In genomic region chr12:3641428-3641883, GRCh38 we compare ENCODE assay signal across 15 cellular contexts.
DNase-seq lines count a peak whose midpoint lies in the region; ATAC-seq and TF ChIP-seq lines count a peak whose summit lies in the region.
"Had no signal": no experiment of that assay in that cellular context is flagged by ENCODE, and none has a peak within 500 bp of the region (broad histone marks: within the 10 kb centered on the region; RNA-seq: fewer than 3 reads in every experiment).

No MANE protein-coding gene starts in this region.

- H3K27me3 ChIP-seq in mammary epithelial cell (ENCODE audit: insufficient read depth, low read length), result no peaks in the 10 kb centered on the region
- H3K27me3 ChIP-seq in mesenchymal stem cell (ENCODE audit: control insufficient read depth in 1 of 2, insufficient read depth in 1 of 2, low read length in 2 of 2), result no peaks in the 10 kb centered on the region
- H3K27me3 ChIP-seq: colonic mucosa, heart right ventricle, transverse colon had no signal

- peaks cover 15% of the 10 kb centered on the region for H3K4me1 ChIP-seq in mammary epithelial cell (ENCODE audit: insufficient read depth, low read length)
- H3K4me1 ChIP-seq in mesenchymal stem cell (ENCODE audit: control insufficient read depth, insufficient read depth, low read depth, low read length), result peaks cover 2% of the 10 kb centered on the region
- H3K4me1 ChIP-seq: colonic mucosa, transverse colon had no signal

- TF ChIP-seq CTCF in AG09309 (IDR thresholded peaks at IDR 0.05; ENCODE audit: control insufficient read depth, insufficient read depth, low read depth, low read length, missing control alignments) (no peak), mammary epithelial cell (conservative IDR thresholded peaks at IDR 0.05 in 1 of 2, IDR thresholded peaks at IDR 0.05 in 1 of 2; ENCODE audit: extremely low read depth in 1 of 2, insufficient read depth in 1 of 2, low read depth in 1 of 2, low read length in 2 of 2) (no peak)

- no peak overlapping the region for H3K4me3 ChIP-seq in AG09309 (ENCODE audit: control insufficient read depth, low read depth, low read length)
- no peak overlapping the region for H3K4me3 ChIP-seq in mammary epithelial cell (replicated peaks in 1 of 3; ENCODE audit: insufficient read depth in 1 of 3, low read depth in 2 of 3, low read length in 3 of 3)
- no peak overlapping the region for H3K4me3 ChIP-seq in mesenchymal stem cell (ENCODE audit: insufficient read depth in 1 of 2, low read depth in 1 of 2, low read length in 2 of 2)
- H3K4me3 ChIP-seq: colonic mucosa, heart right ventricle, transverse colon had no signal

- no peak overlapping the region for H3K9ac ChIP-seq in mammary epithelial cell (ENCODE audit: insufficient read depth, low read length)
- H3K9ac ChIP-seq in mesenchymal stem cell (ENCODE audit: low read length), result no peak overlapping the region

- H3K27ac ChIP-seq in mammary epithelial cell (ENCODE audit: insufficient read depth, low read depth, low read length) (peak overlapping the region; percentile 27), mesenchymal stem cell (ENCODE audit: low read length, poor library complexity, severe bottlenecking) (no peak overlapping the region)
- H3K27ac ChIP-seq: colonic mucosa, heart right ventricle, transverse colon had no signal

- H2AFZ ChIP-seq in mammary epithelial cell (ENCODE audit: low read depth, low read length) (no peak overlapping the region), mesenchymal stem cell (ENCODE audit: low read depth, low read length) (no peak overlapping the region)

- H2BK5ac ChIP-seq in mesenchymal stem cell (ENCODE audit: low read depth, low read length, poor library complexity, severe bottlenecking), result no peak overlapping the region

- in situ Hi-C loops in mammary epithelial cell (cut with MboI; ENCODE audit: low sequenced_read_pairs in 2 of 2), result no loop called here

- WGBS in mammary epithelial cell (ENCODE audit: low coverage, missing lambda C conversion rate), result 22% methylated on average over 2 of the region's 2 CpGs
- 22% methylated on average over 2 of the region's 2 CpGs for WGBS in mesenchymal stem cell

- H4K91ac ChIP-seq in mesenchymal stem cell (ENCODE audit: low read length), result no peak overlapping the region

- no peak overlapping the region for H2BK15ac ChIP-seq in mesenchymal stem cell (ENCODE audit: low read depth, poor library complexity, severe bottlenecking)

- dilution Hi-C loops in mammary epithelial cell (cut with HindIII; ENCODE audit: low sequenced_read_pairs), result no loop called here

- H4K8ac ChIP-seq in mesenchymal stem cell (ENCODE audit: low read length), result no peak overlapping the region

- no peak overlapping the region for H2BK12ac ChIP-seq in mesenchymal stem cell (ENCODE audit: low read length in 2 of 2)

- CTCF ChIA-PET in mammary epithelial cell (lab: Charles Lee; ENCODE audit: low non-redundant PET), result no interaction called here

- no peak overlapping the region for H3K18ac ChIP-seq in mesenchymal stem cell (ENCODE audit: low read depth in 1 of 2, low read length in 2 of 2)

- H3K9me3 ChIP-seq in mammary epithelial cell (replicated peaks; ENCODE audit: insufficient read depth, low read length) (no peaks in the 10 kb centered on the region), mesenchymal stem cell (ENCODE audit: control insufficient read depth, low read length) (no peaks in the 10 kb centered on the region)
- H3K9me3 ChIP-seq: colonic mucosa, heart right ventricle, transverse colon had no signal

- no peak overlapping the region for H2AK5ac ChIP-seq in mesenchymal stem cell (ENCODE audit: low read length, severe bottlenecking)

- no peak overlapping the region for H2BK120ac ChIP-seq in mesenchymal stem cell (ENCODE audit: low read depth, low read length)

- intact Hi-C loops in mammary epithelial cell (cut with micrococcal nuclease), result no loop called here

- peak overlapping the region; percentile 48 for H3K4me2 ChIP-seq in mammary epithelial cell (ENCODE audit: insufficient read depth, low read depth, low read length)
- H3K4me2 ChIP-seq in mesenchymal stem cell (ENCODE audit: low read length, poor library complexity, severe bottlenecking), result no peak overlapping the region

- no peaks in the 10 kb centered on the region for H3K79me1 ChIP-seq in mesenchymal stem cell (replicated peaks; ENCODE audit: low read length, poor library complexity, severe bottlenecking)

- DNase-seq in AG09309 (ENCODE audit: low read depth) (peak; percentile 23), LHCN-M2 (ENCODE audit: low read depth) (peak; percentile 87), mammary epithelial cell (peak; percentile 70), mesenchymal stem cell (peak; percentile 63), DMS114 treated with DMSO at 0.1 percent for 48 hours (lab: John Stamatoyannopoulos, UW; ENCODE audit: unreplicated experiment) (no peak), Kasumi-1 (lab: John Stamatoyannopoulos, UW) (no peak), activated gamma-delta T cell (lab: John Stamatoyannopoulos, UW) (no peak)
- DNase-seq: activated CD4-positive, alpha-beta T cell treated with anti-CD3 and anti-CD28 coated beads, Interleukin-2, amount 50 U/mL, for 1 hour; activated effector memory CD4-positive, alpha-beta T cell treated with Interleukin-2 at 50 U/mL for 16 hours; colonic mucosa; heart right ventricle; midbrain; NCI-H510A; transverse colon had no signal

- no peak overlapping the region for H3K4ac ChIP-seq in mesenchymal stem cell (ENCODE audit: low read depth in 1 of 2, low read length in 2 of 2)

- no TSS peak for BruUV-seq in mammary epithelial cell (replicated peaks; lab: Mats Ljungman, UMichigan)

- no peaks in the 10 kb centered on the region for H3K79me2 ChIP-seq in mammary epithelial cell (ENCODE audit: insufficient read depth, low read length)

- no peaks in the 10 kb centered on the region for H4K20me1 ChIP-seq in mammary epithelial cell (ENCODE audit: insufficient read depth, low read length)

- no peak overlapping the region for H3K14ac ChIP-seq in mesenchymal stem cell (ENCODE audit: low read length in 2 of 2)

- H3K23ac ChIP-seq in mesenchymal stem cell (ENCODE audit: low read length in 2 of 2), result no peak overlapping the region

- H3K36me3 ChIP-seq in mammary epithelial cell (ENCODE audit: insufficient read depth, low read length) (no peaks in the 10 kb centered on the region), mesenchymal stem cell (ENCODE audit: control insufficient read depth in 1 of 2, insufficient read depth in 2 of 2, low read depth in 1 of 2, low read length in 2 of 2) (peaks cover 0 to 7% of the 10 kb centered on the region in 2 experiments)
- H3K36me3 ChIP-seq: colonic mucosa, transverse colon had no signal

- no peak for ATAC-seq in GM19324 (IDR thresholded peaks at IDR 0.05; ENCODE audit: low FRiP score, unreplicated experiment)

Comparison
In these comparisons a context has a peak if more than half of its experiments do, and no peak if none do; other contexts are left out.
1. DNase-seq: peak in AG09309 (single experiment), LHCN-M2 (single experiment), mammary epithelial cell (single experiment) and mesenchymal stem cell (single experiment); none in DMS114 treated with DMSO at 0.1 percent for 48 hours (single experiment), Kasumi-1 (0 of 2) and activated gamma-delta T cell (single experiment).